In genomic region chr3:75435779-75436376, GRCh38 we compare ENCODE assay signal across 8 cellular contexts.
DNase-seq lines count a peak whose midpoint lies in the region; ATAC-seq, FAIRE-seq and TF ChIP-seq lines count a peak whose summit lies in the region.
"Not testable (repeated sequence)": the region's sequence is repeated elsewhere in the genome, so short reads cannot be mapped to it uniquely, and the experiment has no call there.

No MANE protein-coding gene starts in this region.

- not testable (repeated sequence) for H3K9me1 ChIP-seq in endothelial cell of umbilical vein (replicated peaks; ENCODE audit: control insufficient read depth, extremely low read depth, insufficient read depth, low read length)

- POLR2A ChIA-PET in endothelial cell of umbilical vein (lab: Charles Lee), result not testable (repeated sequence)

- ATAC-seq in GM18858 (IDR thresholded peaks at IDR 0.05; ENCODE audit: unreplicated experiment), result peak; percentile 13
- ATAC-seq in right lobe of liver, gastrocnemius medialis: not testable (repeated sequence)

- not testable (repeated sequence) for H3K27me3 ChIP-seq in endothelial cell of umbilical vein (ENCODE audit: control insufficient read depth in 2 of 2, insufficient read depth in 2 of 2, low read length in 2 of 2); right lobe of liver; gastrocnemius medialis

- H3K9ac ChIP-seq in endothelial cell of umbilical vein (replicated peaks; ENCODE audit: extremely low read depth, insufficient read depth, low read length), result not testable (repeated sequence)

- peaks cover 17% of the 10 kb centered on the region for H3K4me1 Mint-ChIP-seq in activated naive CD4-positive, alpha-beta T cell treated with anti-CD3 and anti-CD28 coated beads for 36 hours (ENCODE audit: low read depth)

- peak overlapping the region; percentile 72 for H3K27ac Mint-ChIP-seq in activated naive CD4-positive, alpha-beta T cell treated with anti-CD3 and anti-CD28 coated beads for 36 hours

- H4K20me1 ChIP-seq in endothelial cell of umbilical vein (replicated peaks; ENCODE audit: control insufficient read depth, extremely low read depth, insufficient read depth, low read length), result not testable (repeated sequence)

- H3K9me3 Mint-ChIP-seq in activated naive CD4-positive, alpha-beta T cell treated with anti-CD3 and anti-CD28 coated beads for 36 hours, result not testable (repeated sequence)

- CTCF ChIA-PET in activated naive CD4-positive, alpha-beta T cell treated with anti-CD3 and anti-CD28 coated beads for 36 hours (lab: Charles Lee), result not testable (repeated sequence)
- CTCF ChIA-PET in endothelial cell of umbilical vein (lab: Charles Lee), result interaction anchor here (1.4 kb wide), 1 partner anchor 244 kb away, joined by 4 read pairs; no protein-coding TSS in a partner anchor

- TF ChIP-seq POLR2A in endothelial cell of umbilical vein (IDR thresholded peaks at IDR 0.05; ENCODE audit: low read depth, low read length); right lobe of liver (IDR thresholded peaks at IDR 0.05): not testable (repeated sequence)
- peak in 1 of 2 donors; percentile 57 for TF ChIP-seq POLR2A in gastrocnemius medialis (IDR thresholded peaks at IDR 0.05)

- dilution Hi-C loops in endothelial cell of umbilical vein (cut with MboI; ENCODE audit: extremely low pct_ligation_motif_present, low sequenced_read_pairs), result not testable (repeated sequence)

- peak overlapping the region; percentile 7 for H3K27ac ChIP-seq in endothelial cell of umbilical vein (ENCODE audit: insufficient read depth, low read depth, low read length)
- peak overlapping the region in 2 of 3 donors; percentile 53 to 67 for H3K27ac ChIP-seq in right lobe of liver
- H3K27ac ChIP-seq in gastrocnemius medialis, result peak overlapping the region; percentile 90 to 97 (median 95)

- peak overlapping the region; percentile 36 for H3K4me2 ChIP-seq in endothelial cell of umbilical vein (ENCODE audit: insufficient read depth, low read length)

- not testable (repeated sequence) for H3K9me3 ChIP-seq in endothelial cell of umbilical vein (replicated peaks; ENCODE audit: control insufficient read depth, insufficient read depth, low read length); right lobe of liver; gastrocnemius medialis

- H3K4me3 Mint-ChIP-seq in activated naive CD4-positive, alpha-beta T cell treated with anti-CD3 and anti-CD28 coated beads for 36 hours, result peak overlapping the region; percentile 98

- not testable (repeated sequence) for H3K27me3 Mint-ChIP-seq in activated naive CD4-positive, alpha-beta T cell treated with anti-CD3 and anti-CD28 coated beads for 36 hours (ENCODE audit: low read depth)

- in situ Hi-C loops in gastrocnemius medialis (cut with MboI; ENCODE audit: low sequenced_read_pairs in 4 of 4), result not testable (repeated sequence)

- H3K4me1 ChIP-seq in endothelial cell of umbilical vein (ENCODE audit: control insufficient read depth, extremely low read depth, insufficient read depth, low read length), result peaks cover 16% of the 10 kb centered on the region
- not testable (repeated sequence) for H3K4me1 ChIP-seq in right lobe of liver
- H3K4me1 ChIP-seq in gastrocnemius medialis, result peaks cover 21 to 28% of the 10 kb centered on the region in 2 donors

- not testable (repeated sequence) for TF ChIP-seq CTCF in endothelial cell of umbilical vein (IDR thresholded peaks at IDR 0.05; ENCODE audit: extremely low read depth in 1 of 2, insufficient read depth in 1 of 2, low read depth in 1 of 2, low read length in 2 of 2); right lobe of liver (IDR thresholded peaks at IDR 0.05); gastrocnemius medialis (IDR thresholded peaks at IDR 0.05 in 4 of 5, conservative IDR thresholded peaks at IDR 0.05 in 1 of 5)

- H3K4me3 ChIP-seq in endothelial cell of umbilical vein (replicated peaks in 1 of 3; ENCODE audit: insufficient read depth in 1 of 3, low read depth in 1 of 3, low read length in 3 of 3), result peak overlapping the region; percentile 11 to 44 (median 32)
- peak overlapping the region; percentile 57 to 70 (median 62) for H3K4me3 ChIP-seq in right lobe of liver
- H3K4me3 ChIP-seq in gastrocnemius medialis, result peak overlapping the region; percentile 78 to 93 (median 81)

- not testable (repeated sequence) for FAIRE-seq in endothelial cell of umbilical vein (lab: Jason Lieb, UNC)

- BruUV-seq in endothelial cell of umbilical vein (replicated peaks; lab: Mats Ljungman, UMichigan), result not testable (repeated sequence)

- WGBS in right lobe of liver (ENCODE audit: insufficient coverage, low coverage, low lambda C conversion rate, missing lambda C conversion rate), result 16% methylated on average over 8 of the region's 38 CpGs

- H3K36me3 ChIP-seq in endothelial cell of umbilical vein (ENCODE audit: control insufficient read depth in 2 of 2, extremely low read depth in 1 of 2, insufficient read depth in 2 of 2, low read length in 2 of 2); right lobe of liver; gastrocnemius medialis: not testable (repeated sequence)

- not testable (repeated sequence) for H3K79me2 ChIP-seq in endothelial cell of umbilical vein (ENCODE audit: control insufficient read depth, insufficient read depth, low read length)

- intact Hi-C loops in activated naive CD4-positive, alpha-beta T cell treated with anti-CD3 and anti-CD28 coated beads for 36 hours (cut with micrococcal nuclease), result loop anchor here (1.0 to 2.0 kb wide), 2 partner anchors 207 to 349 kb away; partner anchors contain the start of gene ZNF717
- intact Hi-C loops in endothelial cell of umbilical vein (cut with micrococcal nuclease); right lobe of liver (cut with DNase I); gastrocnemius medialis (cut with DNase I; ENCODE audit: low total_unique reads): not testable (repeated sequence)

- H2AFZ ChIP-seq in endothelial cell of umbilical vein (ENCODE audit: low read depth, low read length), result peak overlapping the region; percentile 64

- not testable (repeated sequence) for H3K36me3 Mint-ChIP-seq in activated naive CD4-positive, alpha-beta T cell treated with anti-CD3 and anti-CD28 coated beads for 36 hours (ENCODE audit: low read depth)

- DNase-seq in AG08396 (ENCODE audit: low spot score) (peak; percentile 40), Kasumi-1 (lab: John Stamatoyannopoulos, UW) (peak; percentile 72 to 84), OCI-M2 (lab: John Stamatoyannopoulos, UW; ENCODE audit: unreplicated experiment) (peak; percentile 9), endothelial cell of umbilical vein (ENCODE audit: low read depth, low spot score) (peak; percentile 1), gastrocnemius medialis (peak in 1 of 2 donors; percentile 18)
- not testable (repeated sequence) for DNase-seq in activated naive CD4-positive, alpha-beta T cell treated with anti-CD3 and anti-CD28 coated beads for 36 hours; right lobe of liver

Comparison
In these comparisons a context has a peak if more than half of its experiments do, and no peak if none do; other contexts are left out.
1. H3K27ac ChIP-seq: peak in every context shown above with its lines; median percentile 95 in gastrocnemius medialis; 60 in right lobe of liver; 7 in endothelial cell of umbilical vein.